Comparison of ENCODE assay signal across 11 cellular contexts in the genomic region with DNA sequence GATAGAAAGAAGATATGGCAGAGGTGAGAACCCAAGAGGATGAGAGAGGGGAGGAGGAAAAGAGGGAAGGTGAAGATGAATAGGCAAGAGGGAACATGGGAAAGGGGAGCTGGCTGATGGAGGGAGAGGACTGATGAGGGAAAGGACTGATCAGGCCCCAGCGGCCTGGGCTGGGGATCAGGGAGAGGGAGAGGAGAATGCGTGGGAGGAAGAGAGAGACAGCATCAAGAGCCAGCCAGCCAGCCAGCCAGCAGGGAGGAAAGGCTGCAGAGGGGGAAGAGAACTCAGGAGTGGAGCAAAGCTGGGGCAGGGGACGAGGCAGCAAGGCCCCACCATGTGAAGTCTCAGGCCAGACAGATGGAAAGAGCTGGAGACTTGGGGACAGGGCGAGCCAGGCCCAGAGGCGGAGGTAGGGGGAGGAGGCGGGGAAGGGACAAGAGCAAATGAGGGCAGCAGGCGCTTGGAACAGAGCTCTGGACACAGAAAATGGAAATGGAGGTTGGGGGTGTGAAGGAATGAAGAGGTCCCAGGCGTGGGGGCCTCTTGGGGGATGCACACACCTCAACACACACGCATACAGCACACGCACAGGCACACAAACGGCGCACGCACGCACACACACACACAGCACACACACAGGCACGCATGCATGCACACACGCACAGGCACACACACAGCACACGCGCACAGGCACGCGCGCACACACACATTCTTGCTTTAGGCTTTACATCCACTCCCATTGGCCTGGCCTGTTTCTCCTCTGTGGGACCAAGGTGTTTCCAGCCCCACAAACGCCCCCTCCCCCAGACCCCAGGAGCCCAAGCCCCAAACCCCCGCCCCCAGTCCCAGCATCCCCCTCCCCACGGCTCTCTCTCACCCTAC. TPM values are rescaled to one million over a fixed set of nuclear protein-coding genes. Genes with fewer than 3 reads are reported as not detected.
DNase-seq lines count a peak whose midpoint lies in the region; ATAC-seq and FAIRE-seq lines count a peak whose summit lies in the region.
"Had no signal": no experiment of that assay in that cellular context is flagged by ENCODE, and none has a peak within 500 bp of the region (broad histone marks: within the 10 kb centered on the region; RNA-seq: fewer than 3 reads in every experiment).

No MANE protein-coding gene starts in this region.

- peaks cover 27% of the 10 kb centered on the region for H3K4me1 Mint-ChIP-seq in activated CD8-positive, alpha-beta memory T cell treated with anti-CD3 and anti-CD28 coated beads, Interleukin-2, amount 10 ng/mL, durations not matched to agents 7 days and 5 days
- peaks cover 31 to 36% of the 10 kb centered on the region in 2 donors for H3K4me1 Mint-ChIP-seq in immature natural killer cell
- H3K4me1 Mint-ChIP-seq in stimulated activated effector memory CD8-positive, alpha-beta T cell treated with anti-CD3 and anti-CD28 coated beads, Interleukin-12 subunit alpha, Interleukin-12 subunit beta, amount 100 ng/mL, for 72 hours: peaks cover 35% of the 10 kb centered on the region

- no peaks in the 10 kb centered on the region for H3K9me3 Mint-ChIP-seq in activated CD8-positive, alpha-beta memory T cell treated with anti-CD3 and anti-CD28 coated beads, Interleukin-2, amount 10 ng/mL, durations not matched to agents 7 days and 5 days (ENCODE audit: low read depth)
- no peaks in the 10 kb centered on the region for H3K9me3 Mint-ChIP-seq in immature natural killer cell
- no peaks in the 10 kb centered on the region for H3K9me3 Mint-ChIP-seq in stimulated activated effector memory CD8-positive, alpha-beta T cell treated with anti-CD3 and anti-CD28 coated beads, Interleukin-12 subunit alpha, Interleukin-12 subunit beta, amount 100 ng/mL, for 72 hours
- H3K9me3 Mint-ChIP-seq: activated T-helper 2 cell treated with anti-CD3 and anti-CD28 coated beads, Interferon-gamma antibody, Interleukin-2, Interleukin-4, amounts not matched to agents 10 μg/mL and 5 μg/mL and 100 μg/mL, durations not matched to agents 14 hours and 24 hours and 36 hours had no signal

- H3K4me3 Mint-ChIP-seq in activated CD8-positive, alpha-beta memory T cell treated with anti-CD3 and anti-CD28 coated beads, Interleukin-2, amount 10 ng/mL, durations not matched to agents 7 days and 5 days: no peak overlapping the region
- peak overlapping the region in 2 of 5 donors; percentile 1 to 3 for H3K4me3 Mint-ChIP-seq in immature natural killer cell
- no peak overlapping the region for H3K4me3 Mint-ChIP-seq in stimulated activated effector memory CD8-positive, alpha-beta T cell treated with anti-CD3 and anti-CD28 coated beads, Interleukin-12 subunit alpha, Interleukin-12 subunit beta, amount 100 ng/mL, for 72 hours

- H3K27ac Mint-ChIP-seq in activated CD8-positive, alpha-beta memory T cell treated with anti-CD3 and anti-CD28 coated beads, Interleukin-2, amount 10 ng/mL, durations not matched to agents 7 days and 5 days: peak overlapping the region; percentile 27
- peak overlapping the region in 5 of 6 donors; percentile 72 to 98 (median 89) for H3K27ac Mint-ChIP-seq in immature natural killer cell
- peak overlapping the region; percentile 98 for H3K27ac Mint-ChIP-seq in stimulated activated effector memory CD8-positive, alpha-beta T cell treated with anti-CD3 and anti-CD28 coated beads, Interleukin-12 subunit alpha, Interleukin-12 subunit beta, amount 100 ng/mL, for 72 hours

- H3K27me3 Mint-ChIP-seq in activated CD8-positive, alpha-beta memory T cell treated with anti-CD3 and anti-CD28 coated beads, Interleukin-2, amount 10 ng/mL, durations not matched to agents 7 days and 5 days: peaks cover 11% of the 10 kb centered on the region
- peaks cover 20 to 22% (median 20%) of the 10 kb centered on the region in 3 donors for H3K27me3 Mint-ChIP-seq in immature natural killer cell (ENCODE audit: low read depth in 3 of 3)

- intact Hi-C loops in head of caudate nucleus (cut with DNase I): no loop called here

- H3K36me3 Mint-ChIP-seq in activated CD8-positive, alpha-beta memory T cell treated with anti-CD3 and anti-CD28 coated beads, Interleukin-2, amount 10 ng/mL, durations not matched to agents 7 days and 5 days: no peaks in the 10 kb centered on the region
- H3K36me3 Mint-ChIP-seq in immature natural killer cell: no peaks in the 10 kb centered on the region
- H3K36me3 Mint-ChIP-seq in stimulated activated effector memory CD8-positive, alpha-beta T cell treated with anti-CD3 and anti-CD28 coated beads, Interleukin-12 subunit alpha, Interleukin-12 subunit beta, amount 100 ng/mL, for 72 hours: peaks cover 11% of the 10 kb centered on the region

- DNase-seq in activated CD8-positive, alpha-beta memory T cell treated with anti-CD3 and anti-CD28 coated beads, Interleukin-2, amount 10 ng/mL, durations not matched to agents 7 days and 5 days: no peak
- DNase-seq in activated CD8-positive, alpha-beta memory T cell treated with anti-CD3 and anti-CD28 coated beads, Interleukin-2, amount 50 U/mL, for 48 hours: no peak
- peak; percentile 61 for DNase-seq in amniotic epithelial cell (ENCODE audit: low read depth)
- no peak for DNase-seq in immature natural killer cell
- no peak for DNase-seq in stimulated activated effector memory CD8-positive, alpha-beta T cell treated with anti-CD3 and anti-CD28 coated beads, Interleukin-12 subunit alpha, Interleukin-12 subunit beta, amount 100 ng/mL, for 72 hours (ENCODE audit: low spot score in 2 of 2)
- DNase-seq in urothelium cell line (ENCODE audit: low spot score): no peak
- no peak for DNase-seq in head of caudate nucleus
- DNase-seq: cortex of kidney, NCI-H226 had no signal

- CTCF ChIA-PET in activated CD8-positive, alpha-beta memory T cell treated with anti-CD3 and anti-CD28 coated beads, Interleukin-2, amount 10 ng/mL, durations not matched to agents 7 days and 5 days (lab: Charles Lee): interaction anchor here (1.2 to 1.4 kb wide), 2 partner anchors 89 to 155 kb away, joined by 4 read pairs; no protein-coding TSS in a partner anchor

- FAIRE-seq in urothelium cell line (lab: Jason Lieb, UNC): no peak

- ATAC-seq in activated CD8-positive, alpha-beta memory T cell treated with anti-CD3 and anti-CD28 coated beads, Interleukin-2, amount 10 ng/mL, durations not matched to agents 7 days and 5 days: no peak
- no peak for ATAC-seq in stimulated activated effector memory CD8-positive, alpha-beta T cell treated with anti-CD3 and anti-CD28 coated beads, Interleukin-12 subunit alpha, Interleukin-12 subunit beta, amount 100 ng/mL, for 72 hours
- ATAC-seq in HG03565 (IDR thresholded peaks at IDR 0.05; ENCODE audit: unreplicated experiment): no peak

RNA-seq across cellular contexts. Expression of a gene that starts 12.3 kb away (rescaled TPM):
- total RNA-seq in activated CD8-positive, alpha-beta memory T cell treated with anti-CD3 and anti-CD28 coated beads, Interleukin-2, amount 10 ng/mL, durations not matched to agents 7 days and 5 days: 1 to 10 TPM; 4.9 to 5.3 TPM
- under 1 TPM in 1 of 3 donors, not detected in 2; 0.36 TPM for polyA plus RNA-seq in immature natural killer cell

RNA-seq across cellular contexts. Expression of a gene that starts 12.4 kb away (rescaled TPM):
- 100 to 1,000 TPM; 411 to 423 TPM for total RNA-seq in activated CD8-positive, alpha-beta memory T cell treated with anti-CD3 and anti-CD28 coated beads, Interleukin-2, amount 10 ng/mL, durations not matched to agents 7 days and 5 days
- polyA plus RNA-seq in immature natural killer cell: 100 to 1,000 TPM; 138 to 180 (median 141) TPM

RNA-seq across cellular contexts. Expression of a gene that starts 27.0 kb away (rescaled TPM):
- total RNA-seq in activated CD8-positive, alpha-beta memory T cell treated with anti-CD3 and anti-CD28 coated beads, Interleukin-2, amount 10 ng/mL, durations not matched to agents 7 days and 5 days: 10 to 100 TPM; 52.7 to 62.0 TPM
- 10 to 100 TPM; 19.4 to 28.5 (median 25.2) TPM for polyA plus RNA-seq in immature natural killer cell

RNA-seq across cellular contexts. Expression of a gene that starts 28.2 kb away (rescaled TPM):
- under 1 TPM; 0.35 to 0.38 TPM for total RNA-seq in activated CD8-positive, alpha-beta memory T cell treated with anti-CD3 and anti-CD28 coated beads, Interleukin-2, amount 10 ng/mL, durations not matched to agents 7 days and 5 days
- under 1 TPM; 0.55 to 0.84 (median 0.81) TPM for polyA plus RNA-seq in immature natural killer cell

RNA-seq across cellular contexts. Expression of a gene that starts 31.9 kb away (rescaled TPM):
- 10 to 100 TPM; 42.1 to 53.2 TPM for total RNA-seq in activated CD8-positive, alpha-beta memory T cell treated with anti-CD3 and anti-CD28 coated beads, Interleukin-2, amount 10 ng/mL, durations not matched to agents 7 days and 5 days
- 10 to 100 TPM; 11.9 to 41.4 (median 17.7) TPM for polyA plus RNA-seq in immature natural killer cell

Comparison
In these comparisons a context has a peak if more than half of its experiments do, and no peak if none do; other contexts are left out.
1. H3K27ac Mint-ChIP-seq: peak in every context shown above with its lines; median percentile 98 in stimulated activated effector memory CD8-positive, alpha-beta T cell treated with anti-CD3 and anti-CD28 coated beads, Interleukin-12 subunit alpha, Interleukin-12 subunit beta, amount 100 ng/mL, for 72 hours; 89 in immature natural killer cell; 27 in activated CD8-positive, alpha-beta memory T cell treated with anti-CD3 and anti-CD28 coated beads, Interleukin-2, amount 10 ng/mL, durations not matched to agents 7 days and 5 days.